Comparison of ENCODE assay signal across 17 cellular contexts in the genomic region with DNA sequence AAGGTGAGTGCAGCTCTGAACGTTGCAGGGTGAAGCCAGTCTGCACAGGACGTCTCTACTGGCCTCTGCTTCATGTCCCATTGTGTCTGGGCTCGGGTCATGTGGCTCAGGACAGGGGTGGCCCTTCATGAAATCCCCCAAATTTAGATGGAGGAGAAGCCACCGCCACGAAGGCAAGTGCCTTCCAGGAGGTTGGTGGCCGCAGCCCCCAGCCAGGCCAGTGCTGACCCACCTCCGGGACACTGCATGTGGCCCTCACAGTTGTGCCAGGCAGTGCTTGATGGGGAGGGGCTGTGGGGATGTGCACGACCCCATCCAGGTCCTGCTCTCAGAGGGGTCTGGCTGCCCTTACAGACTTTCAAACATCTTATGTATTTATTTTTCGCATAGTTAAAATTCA.
"Had no signal": no experiment of that assay in that cellular context is flagged by ENCODE, and none has a peak within 500 bp of the region (broad histone marks: within the 10 kb centered on the region; RNA-seq: fewer than 3 reads in every experiment).

No MANE protein-coding gene starts in this region.

- H3K9ac ChIP-seq: parathyroid adenoma had no signal

- DNase-seq: cortex of kidney; effector CD4-positive, alpha-beta T cell; mesenchymal stem cell; naive thymus-derived CD4-positive, alpha-beta T cell; right lobe of liver; small intestine; stimulated activated CD4-positive, alpha-beta T cell treated with anti-CD3 and anti-CD28 coated beads, Interleukin-15, amount 100 ng/mL, for 24 hours; stimulated activated CD4-positive, alpha-beta T cell treated with anti-CD3 and anti-CD28 coated beads, Interleukin-2, amount 100 ng/mL, for 48 hours; stimulated activated naive B cell treated with anti-CD40 and anti-IgM and Interleukin-4, amounts not matched to agents 10 μg/mL and 1 μg/mL and 100 μg/mL, for 72 hours; thyroid gland had no signal

- H3K27ac ChIP-seq: left lung, parathyroid adenoma, right lobe of liver, suprapubic skin, thyroid gland had no signal

- H3K36me3 ChIP-seq: left lung, right lobe of liver, suprapubic skin, thyroid gland had no signal

- H3K4me3 Mint-ChIP-seq: naive thymus-derived CD4-positive, alpha-beta T cell; nephron; stimulated activated naive B cell treated with anti-CD40 and anti-IgM and Interleukin-4, amounts not matched to agents 10 μg/mL and 1 μg/mL and 100 μg/mL, for 72 hours; stimulated activated naive CD8-positive, alpha-beta T cell treated with anti-CD3 and anti-CD28 coated beads, Interleukin-15, Interleukin-2, amounts not matched to agents 100 ng/mL and 50 ng/mL, for 24 hours; type B pancreatic cell had no signal

- H3K27me3 ChIP-seq: left lung, right lobe of liver, suprapubic skin, thyroid gland had no signal

- H3K27ac Mint-ChIP-seq: naive thymus-derived CD4-positive, alpha-beta T cell; nephron; progenitor cell of endocrine pancreas; stimulated activated naive B cell treated with anti-CD40 and anti-IgM and Interleukin-4, amounts not matched to agents 10 μg/mL and 1 μg/mL and 100 μg/mL, for 72 hours; stimulated activated naive CD8-positive, alpha-beta T cell treated with anti-CD3 and anti-CD28 coated beads, Interleukin-15, Interleukin-2, amounts not matched to agents 100 ng/mL and 50 ng/mL, for 24 hours; type B pancreatic cell had no signal

- H3K4me1 ChIP-seq: left lung, parathyroid adenoma, right lobe of liver, suprapubic skin, thyroid gland had no signal

- H3K36me3 Mint-ChIP-seq: naive thymus-derived CD4-positive, alpha-beta T cell; stimulated activated naive B cell treated with anti-CD40 and anti-IgM and Interleukin-4, amounts not matched to agents 10 μg/mL and 1 μg/mL and 100 μg/mL, for 72 hours; type B pancreatic cell had no signal

- H3K27me3 Mint-ChIP-seq: naive thymus-derived CD4-positive, alpha-beta T cell; stimulated activated naive CD8-positive, alpha-beta T cell treated with anti-CD3 and anti-CD28 coated beads, Interleukin-15, Interleukin-2, amounts not matched to agents 100 ng/mL and 50 ng/mL, for 24 hours; type B pancreatic cell had no signal

- H2AFZ ChIP-seq: parathyroid adenoma had no signal

- H3K9me3 Mint-ChIP-seq: naive thymus-derived CD4-positive, alpha-beta T cell; nephron; stimulated activated naive B cell treated with anti-CD40 and anti-IgM and Interleukin-4, amounts not matched to agents 10 μg/mL and 1 μg/mL and 100 μg/mL, for 72 hours; stimulated activated naive CD8-positive, alpha-beta T cell treated with anti-CD3 and anti-CD28 coated beads, Interleukin-15, Interleukin-2, amounts not matched to agents 100 ng/mL and 50 ng/mL, for 24 hours; type B pancreatic cell had no signal

- H3K79me2 ChIP-seq: parathyroid adenoma had no signal

- H3K9me3 ChIP-seq: left lung, right lobe of liver, suprapubic skin, thyroid gland had no signal

- H3K4me3 ChIP-seq: left lung, right lobe of liver, suprapubic skin, thyroid gland had no signal

- H3K4me1 Mint-ChIP-seq: naive thymus-derived CD4-positive, alpha-beta T cell; nephron; stimulated activated naive B cell treated with anti-CD40 and anti-IgM and Interleukin-4, amounts not matched to agents 10 μg/mL and 1 μg/mL and 100 μg/mL, for 72 hours had no signal
